Comparison of ENCODE assay signal across 8 cellular contexts in the genomic region with DNA sequence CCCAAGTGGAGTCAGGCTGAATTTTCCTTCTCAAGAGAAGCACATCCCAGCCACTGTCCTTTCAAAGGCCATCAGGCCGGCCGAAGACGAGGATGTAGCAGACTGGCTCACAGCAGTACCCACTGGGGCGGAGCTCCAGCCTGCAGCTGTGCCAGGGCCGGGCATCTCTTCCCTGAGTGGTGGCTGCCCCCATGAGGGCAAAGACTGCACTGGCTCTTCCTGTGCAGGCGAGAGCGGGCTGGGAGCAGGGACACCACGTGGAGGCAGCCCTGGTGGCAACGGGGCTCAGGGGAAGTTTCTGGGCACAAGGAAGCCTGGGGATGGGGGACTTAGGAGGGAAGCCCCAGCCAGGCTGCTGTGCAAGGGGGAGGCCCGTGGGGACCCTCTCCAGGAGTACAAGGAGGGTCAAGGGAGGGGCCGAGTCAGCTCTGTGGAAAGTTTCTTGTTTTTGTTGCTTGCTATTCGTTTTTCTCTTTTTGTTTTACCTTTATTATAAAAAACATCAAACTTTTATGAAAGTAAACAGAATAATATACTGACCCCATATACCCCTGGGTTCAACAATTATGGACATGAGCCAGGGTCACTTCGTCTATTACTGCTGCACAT.
DNase-seq lines count a peak whose midpoint lies in the region; ATAC-seq and TF ChIP-seq lines count a peak whose summit lies in the region.

No MANE protein-coding gene starts in this region.

- H3K27ac ChIP-seq in DND-41 (ENCODE audit: low read length) (no peak overlapping the region), psoas muscle (no peak overlapping the region)

- intact Hi-C loops in left cardiac atrium (cut with DNase I) (loop anchor here (5.0 to 10.0 kb wide), 3 partner anchors 82 to 160 kb away; no protein-coding TSS in a partner anchor), psoas muscle (cut with DNase I) (no loop called here)

- no peak for TF ChIP-seq EP300 in Ishikawa (IDR thresholded peaks at IDR 0.05; ENCODE audit: borderline replicate concordance)

- peak; percentile 97 for ATAC-seq in DND-41 (ENCODE audit: insufficient read depth, low read depth)
- ATAC-seq in left cardiac atrium, result peak; percentile 99
- peak; percentile 87 to 99 (median 96) for ATAC-seq in psoas muscle
- no peak for ATAC-seq in GM18520 (IDR thresholded peaks at IDR 0.05; ENCODE audit: unreplicated experiment)

- no peaks in the 10 kb centered on the region for H4K20me1 ChIP-seq in DND-41 (ENCODE audit: insufficient read depth, low read length)

- H3K9ac ChIP-seq in DND-41 (ENCODE audit: low read depth, low read length) (no peak overlapping the region), adipocyte (ENCODE audit: low read length) (no peak overlapping the region)

- H2AFZ ChIP-seq in DND-41 (ENCODE audit: low read depth, low read length), result no peak overlapping the region

- H3K36me3 ChIP-seq in DND-41 (ENCODE audit: insufficient read depth, low read length) (no peaks in the 10 kb centered on the region), adipocyte (ENCODE audit: control insufficient read depth, insufficient read depth, low read length, severe bottlenecking) (no peaks in the 10 kb centered on the region), psoas muscle (ENCODE audit: insufficient read depth in 1 of 2, low read depth in 1 of 2) (no peaks in the 10 kb centered on the region)

- peak; percentile 60 for DNase-seq in DND-41
- peak; percentile 83 for DNase-seq in NOMO-1 treated with dmso at 0.1 percent for 144 hours (lab: John Stamatoyannopoulos, UW; ENCODE audit: unreplicated experiment)
- DNase-seq in adipocyte (ENCODE audit: low read depth), result peak; percentile 81
- peak; percentile 87 for DNase-seq in left cardiac atrium
- DNase-seq in psoas muscle, result peak; percentile 68 to 83
- DNase-seq in NCI-H187 treated with DMSO at 0.1 percent for 48 hours (lab: John Stamatoyannopoulos, UW), result no peak

- H3K9me3 ChIP-seq in DND-41 (ENCODE audit: insufficient read depth, low read length, severe bottlenecking) (no peaks in the 10 kb centered on the region), adipocyte (ENCODE audit: control insufficient read depth, low read length) (peaks cover 12% of the 10 kb centered on the region), psoas muscle (no peaks in the 10 kb centered on the region)

- WGBS in psoas muscle, 3 donors, result 16 to 19% (median 18%) methylated on average over 13 of the region's 13 CpGs

- H3K4me3 ChIP-seq in DND-41 (ENCODE audit: low read depth in 1 of 2, low read length in 2 of 2), result no peak overlapping the region
- no peak overlapping the region for H3K4me3 ChIP-seq in adipocyte (ENCODE audit: low read length)
- no peak overlapping the region for H3K4me3 ChIP-seq in psoas muscle

- H3K4me2 ChIP-seq in DND-41 (ENCODE audit: insufficient read depth, low read length), result no peak overlapping the region

- no peaks in the 10 kb centered on the region for H3K27me3 ChIP-seq in DND-41 (ENCODE audit: insufficient read depth, low read length, poor library complexity)
- peaks cover 6% of the 10 kb centered on the region for H3K27me3 ChIP-seq in adipocyte (replicated peaks; ENCODE audit: control insufficient read depth, insufficient read depth, low read length)
- H3K27me3 ChIP-seq in psoas muscle (ENCODE audit: insufficient read depth in 3 of 3, low read length in 2 of 3), result peaks cover 0 to 2% (median 0%) of the 10 kb centered on the region in 3 donors

- TF ChIP-seq CTCF in DND-41 (IDR thresholded peaks at IDR 0.05; ENCODE audit: borderline replicate concordance, extremely low read depth, low read length, poor library complexity, severe bottlenecking) (peak; percentile 73), psoas muscle (IDR thresholded peaks at IDR 0.05) (peak; percentile 57)

- no peaks in the 10 kb centered on the region for H3K4me1 ChIP-seq in DND-41 (ENCODE audit: insufficient read depth, low read length)
- H3K4me1 ChIP-seq in adipocyte (ENCODE audit: control insufficient read depth, insufficient read depth, low read length), result no peaks in the 10 kb centered on the region
- H3K4me1 ChIP-seq in psoas muscle, result no peaks in the 10 kb centered on the region

- no peaks in the 10 kb centered on the region for H3K79me2 ChIP-seq in DND-41 (ENCODE audit: insufficient read depth, low read length)

- peak; percentile 98 for TF ChIP-seq RAD21 in Ishikawa (IDR thresholded peaks at IDR 0.05; ENCODE audit: low read depth)

TF ChIP-seq in Ishikawa, 13 proteins besides CTCF, POLR2A, EP300 and RAD21:
- TF ChIP-seq, protein P1, sequence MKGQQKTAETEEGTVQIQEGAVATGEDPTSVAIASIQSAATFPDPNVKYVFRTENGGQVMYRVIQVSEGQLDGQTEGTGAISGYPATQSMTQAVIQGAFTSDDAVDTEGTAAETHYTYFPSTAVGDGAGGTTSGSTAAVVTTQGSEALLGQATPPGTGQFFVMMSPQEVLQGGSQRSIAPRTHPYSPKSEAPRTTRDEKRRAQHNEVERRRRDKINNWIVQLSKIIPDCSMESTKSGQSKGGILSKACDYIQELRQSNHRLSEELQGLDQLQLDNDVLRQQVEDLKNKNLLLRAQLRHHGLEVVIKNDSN (IDR thresholded peaks at IDR 0.05), result peak; percentile 87
- TF ChIP-seq NFIC (IDR thresholded peaks at IDR 0.05) (peak; percentile 57), CREB1 (IDR thresholded peaks at IDR 0.05; ENCODE audit: low read depth) (no peak)
- TF ChIP-seq, protein P2, sequence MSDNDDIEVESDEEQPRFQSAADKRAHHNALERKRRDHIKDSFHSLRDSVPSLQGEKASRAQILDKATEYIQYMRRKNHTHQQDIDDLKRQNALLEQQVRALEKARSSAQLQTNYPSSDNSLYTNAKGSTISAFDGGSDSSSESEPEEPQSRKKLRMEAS (IDR thresholded peaks at IDR 0.05), result peak; percentile 93

Comparison
In these comparisons a context has a peak if more than half of its experiments do, and no peak if none do; other contexts are left out.
1. intact Hi-C loops: an anchor here in left cardiac atrium (5.0 to 10.0 kb wide); none called in psoas muscle.